In genomic region chr3:51393096-51393495, GRCh38 we compare ENCODE assay signal across 11 cellular contexts. TPM values are rescaled to one million over a fixed set of nuclear protein-coding genes. Genes with fewer than 3 reads are reported as not detected.
DNase-seq lines count a peak whose midpoint lies in the region; ATAC-seq and TF ChIP-seq lines count a peak whose summit lies in the region.
"Had no signal": no experiment of that assay in that cellular context is flagged by ENCODE, and none has a peak within 500 bp of the region (broad histone marks: within the 10 kb centered on the region; RNA-seq: fewer than 3 reads in every experiment).

No MANE protein-coding gene starts in this region.

- H3K4me3 Mint-ChIP-seq in CD8-positive, alpha-beta T cell: no peak overlapping the region
- H3K4me3 Mint-ChIP-seq in natural killer cell treated with Interleukin-12 subunit alpha and Interleukin-12 subunit beta and Interleukin-15 and Interleukin-18, amount 100 ng/mL, for 72 hours: peak overlapping the region; percentile 81

- H3K36me3 Mint-ChIP-seq in CD8-positive, alpha-beta T cell: peaks cover 62% of the 10 kb centered on the region
- H3K36me3 Mint-ChIP-seq in natural killer cell treated with Interleukin-12 subunit alpha and Interleukin-12 subunit beta and Interleukin-15 and Interleukin-18, amount 100 ng/mL, for 72 hours: peaks cover 15% of the 10 kb centered on the region

- no peaks in the 10 kb centered on the region for H3K9me3 ChIP-seq in CD8-positive, alpha-beta T cell (ENCODE audit: low read length)
- peaks cover 6% of the 10 kb centered on the region; the same call in 1 of the 2 replicates for H3K9me3 ChIP-seq in HUES64 (ENCODE audit: insufficient read depth, low read depth, low read length)
- no peaks in the 10 kb centered on the region for H3K9me3 ChIP-seq in adipocyte (ENCODE audit: control insufficient read depth, low read length)

- H3K9ac ChIP-seq in HUES64 (ENCODE audit: low read depth, low read length) (no peak overlapping the region), adipocyte (ENCODE audit: low read length) (peak overlapping the region; percentile 4)

- DNase-seq in CD8-positive, alpha-beta T cell: no peak
- DNase-seq in adipocyte (ENCODE audit: low read depth) (no peak), T1000 (lab: John Stamatoyannopoulos, UW) (no peak), inferior parietal cortex (ENCODE audit: extremely low spot score) (no peak), NCI-H2171 (lab: John Stamatoyannopoulos, UW) (no peak)
- no peak for DNase-seq in natural killer cell treated with Interleukin-12 subunit alpha and Interleukin-12 subunit beta and Interleukin-15 and Interleukin-18, amount 100 ng/mL, for 72 hours (ENCODE audit: low spot score)
- DNase-seq: activated CD8-positive, alpha-beta memory T cell treated with anti-CD3 and anti-CD28 coated beads, Interleukin-2, amount 50 U/mL, for 4 hours; caudate nucleus; NCI-H1092 treated with DMSO at 0.1 percent for 48 hours had no signal

- peaks cover 45% of the 10 kb centered on the region for H3K4me1 ChIP-seq in CD8-positive, alpha-beta T cell (ENCODE audit: insufficient read depth, low read length)
- H3K4me1 ChIP-seq in HUES64 (ENCODE audit: insufficient read depth, low read length): peaks cover 10% of the 10 kb centered on the region
- H3K4me1 ChIP-seq in adipocyte (ENCODE audit: control insufficient read depth, insufficient read depth, low read length): peaks cover 52% of the 10 kb centered on the region

- H3K27ac ChIP-seq in CD8-positive, alpha-beta T cell (ENCODE audit: low read depth, low read length): no peak overlapping the region
- H3K27ac ChIP-seq in HUES64 (ENCODE audit: low read depth, low read length): no peak overlapping the region

- peak overlapping the region; percentile 27 for H3K27ac Mint-ChIP-seq in CD8-positive, alpha-beta T cell
- H3K27ac Mint-ChIP-seq in natural killer cell treated with Interleukin-12 subunit alpha and Interleukin-12 subunit beta and Interleukin-15 and Interleukin-18, amount 100 ng/mL, for 72 hours: peak overlapping the region; percentile 39 to 67

- ATAC-seq in CD8-positive, alpha-beta T cell: no peak
- no peak for ATAC-seq in natural killer cell treated with Interleukin-12 subunit alpha and Interleukin-12 subunit beta and Interleukin-15 and Interleukin-18, amount 100 ng/mL, for 72 hours
- no peak for ATAC-seq in HG02970 (IDR thresholded peaks at IDR 0.05; ENCODE audit: low FRiP score, unreplicated experiment)

- H3K4me3 ChIP-seq in CD8-positive, alpha-beta T cell (ENCODE audit: low read depth, low read length): no peak overlapping the region
- H3K4me3 ChIP-seq in HUES64 (ENCODE audit: low read length) (peak overlapping the region; percentile 78; the same call in 1 of the 2 replicates), adipocyte (ENCODE audit: low read length) (peak overlapping the region; percentile 80)

- POLR2A ChIA-PET in CD8-positive, alpha-beta T cell (lab: Charles Lee): interaction anchor here (0.6 to 3.3 kb wide), 4 partner anchors 8 to 764 kb away, joined by 3 to 14 read pairs (median 4); partner anchors contain the start of gene MANF

- peaks cover 30% of the 10 kb centered on the region for H3K36me3 ChIP-seq in CD8-positive, alpha-beta T cell (ENCODE audit: insufficient read depth, low read length)
- H3K36me3 ChIP-seq in HUES64 (ENCODE audit: insufficient read depth, low read length): peaks cover 84% of the 10 kb centered on the region
- peaks cover 63% of the 10 kb centered on the region for H3K36me3 ChIP-seq in adipocyte (ENCODE audit: control insufficient read depth, insufficient read depth, low read length, severe bottlenecking)

- H3K4me1 Mint-ChIP-seq in CD8-positive, alpha-beta T cell (ENCODE audit: low read depth): peaks cover 66% of the 10 kb centered on the region
- peaks cover 53% of the 10 kb centered on the region in 2 donors for H3K4me1 Mint-ChIP-seq in natural killer cell treated with Interleukin-12 subunit alpha and Interleukin-12 subunit beta and Interleukin-15 and Interleukin-18, amount 100 ng/mL, for 72 hours (ENCODE audit: low read depth in 2 of 2)

- WGBS in HUES64: 97% methylated on average over 21 of the region's 21 CpGs

- TF ChIP-seq CTCF in CD8-positive, alpha-beta T cell (IDR thresholded peaks at IDR 0.05): no peak

- intact Hi-C loops in CD8-positive, alpha-beta T cell (cut with DNase I, micrococcal nuclease): loop anchor here (5.0 to 10.0 kb wide), 4 partner anchors 402 to 1294 kb away; partner anchors contain the start of genes ABHD14B (in 1 of the 2), DUSP7 (in 1 of the 2), GNL3 (in 1 of the 2) and PBRM1 (in 1 of the 2)

- CTCF ChIA-PET in CD8-positive, alpha-beta T cell (lab: Charles Lee): interaction anchor here (1.2 kb wide), 1 partner anchor 40 kb away, joined by 3 read pairs; no protein-coding TSS in a partner anchor

- H3K27me3 Mint-ChIP-seq in CD8-positive, alpha-beta T cell (ENCODE audit: low read depth): no peaks in the 10 kb centered on the region
- H3K27me3 Mint-ChIP-seq in natural killer cell treated with Interleukin-12 subunit alpha and Interleukin-12 subunit beta and Interleukin-15 and Interleukin-18, amount 100 ng/mL, for 72 hours: no peaks in the 10 kb centered on the region

- H3K27me3 ChIP-seq in CD8-positive, alpha-beta T cell (ENCODE audit: insufficient read depth, low read length): no peaks in the 10 kb centered on the region
- H3K27me3 ChIP-seq in HUES64 (ENCODE audit: insufficient read depth, low read length) (no peaks in the 10 kb centered on the region), adipocyte (replicated peaks; ENCODE audit: control insufficient read depth, insufficient read depth, low read length) (no peaks in the 10 kb centered on the region)

- H3K9me3 Mint-ChIP-seq in CD8-positive, alpha-beta T cell: no peaks in the 10 kb centered on the region
- no peaks in the 10 kb centered on the region for H3K9me3 Mint-ChIP-seq in natural killer cell treated with Interleukin-12 subunit alpha and Interleukin-12 subunit beta and Interleukin-15 and Interleukin-18, amount 100 ng/mL, for 72 hours

RNA-seq across cellular contexts. Expression of gene RBM15B, which starts 2.0 kb away (rescaled TPM):
- 10 to 100 TPM; 29.5 to 29.8 TPM for total RNA-seq in CD8-positive, alpha-beta T cell
- polyA plus RNA-seq in HUES64 (2013, experiment 1 of 2): 34.8 TPM
- 36.2 TPM for polyA plus RNA-seq in HUES64 (2013, experiment 2 of 2)
- total RNA-seq in natural killer cell treated with Interleukin-12 subunit alpha and Interleukin-12 subunit beta and Interleukin-15 and Interleukin-18, amount 100 ng/mL, for 72 hours: 10 to 100 TPM; 25.7 to 36.0 TPM

RNA-seq across cellular contexts. Expression of gene MANF, which starts 8.0 kb away (rescaled TPM):
- total RNA-seq in CD8-positive, alpha-beta T cell: 10 to 100 TPM; 32.2 to 35.0 TPM
- 125 TPM for polyA plus RNA-seq in HUES64 (2013, experiment 1 of 2)
- polyA plus RNA-seq in HUES64 (2013, experiment 2 of 2): 134 TPM
- 100 to 1,000 TPM; 198 to 250 TPM for total RNA-seq in natural killer cell treated with Interleukin-12 subunit alpha and Interleukin-12 subunit beta and Interleukin-15 and Interleukin-18, amount 100 ng/mL, for 72 hours

Comparison
In these comparisons a context has a peak if more than half of its experiments do, and no peak if none do; other contexts are left out.
1. RNA of gene MANF, which starts 8.0 kb away (total RNA-seq): 198 to 250 TPM in natural killer cell treated with Interleukin-12 subunit alpha and Interleukin-12 subunit beta and Interleukin-15 and Interleukin-18, amount 100 ng/mL, for 72 hours; 32.2 to 35.0 TPM in CD8-positive, alpha-beta T cell; every median in the first group is over 4 times any median in the second.